Comparison of ENCODE assay signal across 7 cellular contexts in the genomic region with DNA sequence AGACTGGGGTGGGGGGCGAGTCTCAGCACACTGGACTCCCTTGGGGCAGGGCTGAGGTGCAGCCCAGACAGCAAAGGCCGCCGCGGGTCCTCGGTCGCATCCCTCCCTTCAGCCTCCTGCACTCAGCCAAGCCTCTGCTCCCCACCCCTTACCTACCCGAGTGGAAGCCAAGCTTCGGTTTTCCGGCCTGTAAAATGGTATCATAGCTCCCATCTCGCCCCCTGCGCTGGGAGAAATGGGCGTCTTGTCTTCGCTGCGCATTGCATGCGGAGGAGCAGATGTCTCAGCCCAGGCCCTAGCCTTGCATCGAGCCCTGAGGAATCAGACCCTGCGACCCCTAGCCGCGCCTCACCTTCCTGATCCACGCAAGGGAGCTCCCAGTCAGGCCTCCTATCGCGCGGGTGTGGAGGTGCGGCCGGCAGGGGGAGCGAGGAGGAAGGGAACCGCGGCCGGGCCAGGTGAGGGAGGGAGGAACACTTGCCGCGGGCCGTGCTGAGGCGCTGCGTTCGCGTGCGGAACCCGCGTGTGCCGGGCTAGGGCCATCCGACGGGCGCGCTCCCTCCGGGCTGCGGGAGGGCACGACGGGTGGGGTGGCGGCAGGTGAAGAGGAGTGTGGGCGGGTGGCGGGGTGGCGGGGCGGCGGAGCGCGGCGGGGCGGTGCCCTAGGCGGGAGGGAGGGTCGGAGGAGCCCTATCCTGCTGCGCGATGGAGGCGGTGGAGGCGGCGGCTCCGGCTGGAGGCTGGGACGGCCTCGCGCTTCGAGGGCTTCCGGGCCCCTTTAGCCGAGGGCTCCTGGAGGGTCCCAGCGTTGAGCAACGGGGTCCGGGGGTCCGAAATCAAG. TPM values are rescaled to one million over a fixed set of nuclear protein-coding genes. Genes with fewer than 3 reads are reported as not detected.
DNase-seq lines count a peak whose midpoint lies in the region; ATAC-seq and TF ChIP-seq lines count a peak whose summit lies in the region.

No MANE protein-coding gene starts in this region.

- no peak overlapping the region for H3K4me3 ChIP-seq in foreskin fibroblast (ENCODE audit: low read depth in 1 of 2, low read length in 2 of 2)

- peak overlapping the region; percentile 58 to 75 for H3K4me3 Mint-ChIP-seq in activated T-cell treated with anti-CD3 and anti-CD28 coated beads, Interleukin-2, amount 50 U/mL, for 72 hours

- peak; percentile 62 for TF ChIP-seq CTCF in GM13976 (IDR thresholded peaks at IDR 0.05; ENCODE audit: borderline replicate concordance, control extremely low read depth, extremely low read depth, insufficient read depth, missing control alignments)
- peak; percentile 39 for TF ChIP-seq CTCF in foreskin fibroblast (IDR thresholded peaks at IDR 0.05; ENCODE audit: low read depth, low read length)

- DNase-seq in GM13976 (ENCODE audit: low spot score): peak; percentile 86
- DNase-seq in NCI-H69 (lab: John Stamatoyannopoulos, UW): peak; percentile 81
- DNase-seq in activated T-cell treated with anti-CD3 and anti-CD28 coated beads, Interleukin-2, amount 50 U/mL, for 72 hours: peak; percentile 76 to 81
- peak in 1 of 2 donors; percentile 48 for DNase-seq in foreskin fibroblast
- DNase-seq in stimulated activated CD4-positive, alpha-beta T cell treated with anti-CD3 and anti-CD28 coated beads, Interleukin-12 subunit alpha, Interleukin-12 subunit beta, amount 100 ng/mL, for 4 hours: peak; percentile 68
- DNase-seq in NCI-H187 (lab: John Stamatoyannopoulos, UW): no peak

- no peak overlapping the region for H3K27ac Mint-ChIP-seq in activated T-cell treated with anti-CD3 and anti-CD28 coated beads, Interleukin-2, amount 50 U/mL, for 72 hours

- peak; percentile 72 to 80 for ATAC-seq in activated T-cell treated with anti-CD3 and anti-CD28 coated beads, Interleukin-2, amount 50 U/mL, for 72 hours (replicated peaks in 1 of 2)
- no peak for ATAC-seq in HG03342 (IDR thresholded peaks at IDR 0.05; ENCODE audit: unreplicated experiment)

- H3K27me3 Mint-ChIP-seq in activated T-cell treated with anti-CD3 and anti-CD28 coated beads, Interleukin-2, amount 50 U/mL, for 72 hours (ENCODE audit: low read depth): peaks cover 63% of the 10 kb centered on the region

- no peaks in the 10 kb centered on the region for H3K9me3 Mint-ChIP-seq in activated T-cell treated with anti-CD3 and anti-CD28 coated beads, Interleukin-2, amount 50 U/mL, for 72 hours

- in situ Hi-C loops in GM13976 (cut with MboI; ENCODE audit: low sequenced_read_pairs, unreplicated experiment): no loop called here

- peaks cover 27% of the 10 kb centered on the region for H3K4me1 Mint-ChIP-seq in activated T-cell treated with anti-CD3 and anti-CD28 coated beads, Interleukin-2, amount 50 U/mL, for 72 hours (ENCODE audit: low read depth)

- H3K36me3 Mint-ChIP-seq in activated T-cell treated with anti-CD3 and anti-CD28 coated beads, Interleukin-2, amount 50 U/mL, for 72 hours (ENCODE audit: insufficient read depth in 2 of 2): peaks cover 4 to 5% of the 10 kb centered on the region in 2 donors

RNA-seq across cellular contexts. Expression of gene TBX1, which starts 4.1 kb away (rescaled TPM):
- total RNA-seq in activated T-cell treated with anti-CD3 and anti-CD28 coated beads, Interleukin-2, amount 50 U/mL, for 72 hours: under 1 TPM in 1 of 2 donors, not detected in 1; 0.12 TPM

RNA-seq across cellular contexts. Expression of gene GP1BB, which starts 33.2 kb away (rescaled TPM):
- under 1 TPM in 1 of 2 donors, not detected in 1; 0.17 TPM for total RNA-seq in activated T-cell treated with anti-CD3 and anti-CD28 coated beads, Interleukin-2, amount 50 U/mL, for 72 hours

RNA-seq across cellular contexts. Expression of gene SEPTIN5, which starts 42.2 kb away (rescaled TPM):
- total RNA-seq in activated T-cell treated with anti-CD3 and anti-CD28 coated beads, Interleukin-2, amount 50 U/mL, for 72 hours: 1 to 10 TPM; 1.8 to 1.9 TPM

Comparison
In these comparisons a context has a peak if more than half of its experiments do, and no peak if none do; other contexts are left out.
1. DNase-seq: peak in GM13976 (single experiment), NCI-H69 (single experiment), activated T-cell treated with anti-CD3 and anti-CD28 coated beads, Interleukin-2, amount 50 U/mL, for 72 hours (2 of 2) and stimulated activated CD4-positive, alpha-beta T cell treated with anti-CD3 and anti-CD28 coated beads, Interleukin-12 subunit alpha, Interleukin-12 subunit beta, amount 100 ng/mL, for 4 hours (single experiment); none in NCI-H187 (0 of 2).